Comparison of ENCODE assay signal across 9 cellular contexts in genomic region chr13:25874907-25875306, GRCh38.
DNase-seq lines count a peak whose midpoint lies in the region.
"Had no signal": no experiment of that assay in that cellular context is flagged by ENCODE, and none has a peak within 500 bp of the region (broad histone marks: within the 10 kb centered on the region; RNA-seq: fewer than 3 reads in every experiment).

No MANE protein-coding gene starts in this region.

- peak overlapping the region; percentile 16 for H3K27ac ChIP-seq in effector memory CD4-positive, alpha-beta T cell (ENCODE audit: insufficient read depth, low read length, poor library complexity, severe bottlenecking)
- H3K27ac ChIP-seq: tibial nerve had no signal

- DNase-seq in NCI-H526 treated with DMSO at 0.1 percent for 48 hours (lab: John Stamatoyannopoulos, UW) (peak; percentile 48), glomerular visceral epithelial cell (ENCODE audit: extremely low spot score) (no peak), hippocampal formation (lab: John Stamatoyannopoulos, UW) (no peak), NCI-H524 (lab: John Stamatoyannopoulos, UW) (no peak), NCI-H1930 (lab: John Stamatoyannopoulos, UW) (no peak)
- DNase-seq in activated CD4-positive, alpha-beta T cell treated with anti-CD3 and anti-CD28 coated beads, Interleukin-2, amount 50 U/mL, for 1 hour: peak; percentile 66
- DNase-seq in effector memory CD4-positive, alpha-beta T cell: peak; percentile 23 to 45 (median 23)
- DNase-seq in stimulated activated CD8-positive, alpha-beta memory T cell treated with anti-CD3 and anti-CD28 coated beads, Interleukin-4, amount 100 ng/mL, for 48 hours: peak; percentile 63

- no peaks in the 10 kb centered on the region for H3K27me3 ChIP-seq in effector memory CD4-positive, alpha-beta T cell (replicated peaks; ENCODE audit: control insufficient read depth, insufficient read depth, low read length, poor library complexity, severe bottlenecking)
- H3K27me3 ChIP-seq: tibial nerve had no signal

- no peaks in the 10 kb centered on the region for H3K9me3 ChIP-seq in effector memory CD4-positive, alpha-beta T cell (ENCODE audit: control insufficient read depth, low read length)
- H3K9me3 ChIP-seq: tibial nerve had no signal

- no peak overlapping the region for H3K4me3 ChIP-seq in effector memory CD4-positive, alpha-beta T cell (ENCODE audit: insufficient read depth, low read depth, low read length, poor library complexity, severe bottlenecking)
- H3K4me3 ChIP-seq: tibial nerve had no signal

- H3K4me1 ChIP-seq in effector memory CD4-positive, alpha-beta T cell (ENCODE audit: control insufficient read depth, insufficient read depth, low read length, poor library complexity, severe bottlenecking): peaks cover 10% of the 10 kb centered on the region
- H3K4me1 ChIP-seq: tibial nerve had no signal

- H3K36me3 ChIP-seq in effector memory CD4-positive, alpha-beta T cell (ENCODE audit: control insufficient read depth, insufficient read depth, low read length): no peaks in the 10 kb centered on the region
- H3K36me3 ChIP-seq: tibial nerve had no signal

Comparison
In these comparisons a context has a peak if more than half of its experiments do, and no peak if none do; other contexts are left out.
1. DNase-seq: peak in NCI-H526 treated with DMSO at 0.1 percent for 48 hours (single experiment), activated CD4-positive, alpha-beta T cell treated with anti-CD3 and anti-CD28 coated beads, Interleukin-2, amount 50 U/mL, for 1 hour (single experiment), effector memory CD4-positive, alpha-beta T cell (3 of 3) and stimulated activated CD8-positive, alpha-beta memory T cell treated with anti-CD3 and anti-CD28 coated beads, Interleukin-4, amount 100 ng/mL, for 48 hours (single experiment); none in glomerular visceral epithelial cell (single experiment), hippocampal formation (0 of 2), NCI-H524 (0 of 2) and NCI-H1930 (0 of 2).